16 cellular contexts compared by ENCODE assay signal in the genomic region with DNA sequence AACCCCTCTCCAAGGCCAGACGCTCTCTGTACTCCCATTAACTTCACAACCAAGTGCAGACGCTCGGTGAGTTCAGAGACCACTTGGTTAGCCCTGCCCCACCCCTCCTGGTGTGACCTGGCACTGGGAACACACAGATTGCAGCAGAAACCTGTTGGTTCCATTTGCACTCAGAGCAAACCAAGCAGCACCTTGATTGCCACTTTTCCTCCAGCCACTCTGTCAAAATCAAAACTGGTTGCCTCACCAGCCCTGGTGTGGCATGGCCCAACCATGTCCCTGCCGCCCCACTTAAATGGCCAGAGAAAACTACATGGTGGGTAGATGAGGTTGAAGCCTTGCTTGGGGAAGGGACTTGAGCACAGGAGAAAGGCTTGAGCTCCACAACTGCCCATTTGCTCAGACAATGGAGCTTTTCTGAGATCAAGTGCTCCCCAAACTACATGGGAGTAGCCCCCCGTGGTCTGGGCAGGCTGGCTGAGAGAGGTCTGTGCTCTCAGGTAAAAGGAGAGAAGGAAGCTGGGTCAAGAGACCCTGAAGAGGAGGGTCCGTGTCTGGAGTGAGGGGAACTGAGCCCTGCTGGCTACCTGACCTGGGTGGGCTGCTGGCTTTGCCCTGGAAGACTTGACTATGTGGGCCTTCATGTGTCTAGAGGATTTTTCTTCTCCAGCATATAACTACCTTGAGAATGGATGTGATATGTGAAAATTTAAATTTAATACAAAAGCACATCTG. TPM values are rescaled to one million over a fixed set of nuclear protein-coding genes. Genes with fewer than 3 reads are reported as not detected.
DNase-seq lines count a peak whose midpoint lies in the region; ATAC-seq and TF ChIP-seq lines count a peak whose summit lies in the region.
"Had no signal": no experiment of that assay in that cellular context is flagged by ENCODE, and none has a peak within 500 bp of the region (broad histone marks: within the 10 kb centered on the region; RNA-seq: fewer than 3 reads in every experiment).

No MANE protein-coding gene starts in this region.

- H3K4me1 ChIP-seq in testis: peaks cover 10% of the 10 kb centered on the region
- H3K4me1 ChIP-seq in mesendoderm (ENCODE audit: control insufficient read depth, low read depth, low read length): no peaks in the 10 kb centered on the region

- no peaks in the 10 kb centered on the region for H3K9me3 ChIP-seq in testis
- H3K9me3 ChIP-seq: heart right ventricle had no signal

- H3K4me2 ChIP-seq in mesendoderm (ENCODE audit: low read length): no peak overlapping the region

- H3K9ac ChIP-seq in mesendoderm (ENCODE audit: low read length): no peak overlapping the region

- H3K4ac ChIP-seq in mesendoderm (ENCODE audit: low read depth, low read length): no peak overlapping the region

- ATAC-seq in activated naive CD8-positive, alpha-beta T cell treated with anti-CD3 and anti-CD28 coated beads, Interleukin-2, amount 50 U/mL, for 24 hours: no peak
- ATAC-seq in HG03460 (IDR thresholded peaks at IDR 0.05; ENCODE audit: unreplicated experiment): no peak
- ATAC-seq: heart right ventricle had no signal

- H3K4me3 ChIP-seq in testis: no peak overlapping the region
- no peak overlapping the region for H3K4me3 ChIP-seq in mesendoderm (ENCODE audit: low read length)
- H3K4me3 ChIP-seq: heart right ventricle had no signal

- no peak overlapping the region for H2BK120ac ChIP-seq in mesendoderm (ENCODE audit: low read depth, low read length)

- peak overlapping the region; percentile 64 for H3K27ac Mint-ChIP-seq in activated naive CD8-positive, alpha-beta T cell
- H3K27ac Mint-ChIP-seq in activated naive CD8-positive, alpha-beta T cell treated with anti-CD3 and anti-CD28 coated beads, Interleukin-2, amount 50 U/mL, for 24 hours: no peak overlapping the region

- H3K18ac ChIP-seq in mesendoderm (ENCODE audit: low read length): no peak overlapping the region

- intact Hi-C loops in head of caudate nucleus (cut with DNase I) (no loop called here), testis (cut with DNase I; ENCODE audit: low total_unique reads) (no loop called here)

- no peak for DNase-seq in activated naive CD8-positive, alpha-beta T cell treated with anti-CD3 and anti-CD28 coated beads, Interleukin-2, amount 50 U/mL, for 24 hours
- peak; percentile 46 for DNase-seq in activated CD8-positive, alpha-beta memory T cell treated with anti-CD3 and anti-CD28 coated beads, Interleukin-2, amount 50 U/mL, for 48 hours
- DNase-seq in head of caudate nucleus (peak in 24 of 42 donors; percentile 0 to 42 (median 10)), testis (peak; percentile 8), mesendoderm (no peak), NCI-H1105 treated with DMSO at 0.1 percent for 48 hours (lab: John Stamatoyannopoulos, UW) (no peak)
- DNase-seq: DND-41; KG1; NCI-H1694 treated with DMSO at 0.1 percent for 48 hours; NCI-H526; nucleus accumbens; SHP77; stimulated activated CD4-positive, alpha-beta T cell treated with anti-CD3 and anti-CD28 coated beads, Interleukin-12 subunit alpha, Interleukin-12 subunit beta, amount 100 ng/mL, for 4 hours had no signal

- no peak overlapping the region for H2BK5ac ChIP-seq in mesendoderm (ENCODE audit: low read length)

- peaks cover 4% of the 10 kb centered on the region for H3K36me3 Mint-ChIP-seq in activated naive CD8-positive, alpha-beta T cell
- peaks cover 22% of the 10 kb centered on the region for H3K36me3 Mint-ChIP-seq in activated naive CD8-positive, alpha-beta T cell treated with anti-CD3 and anti-CD28 coated beads, Interleukin-2, amount 50 U/mL, for 24 hours (ENCODE audit: low read depth)

- H3K36me3 ChIP-seq in testis (ENCODE audit: low read depth, missing control alignments) (no peaks in the 10 kb centered on the region), mesendoderm (ENCODE audit: control insufficient read depth, insufficient read depth, low read length) (peaks cover 8% of the 10 kb centered on the region)

- H3K27me3 ChIP-seq in testis (no peaks in the 10 kb centered on the region), mesendoderm (ENCODE audit: insufficient read depth, low read length, poor library complexity) (no peaks in the 10 kb centered on the region)
- H3K27me3 ChIP-seq: heart right ventricle had no signal

- no peaks in the 10 kb centered on the region for H3K79me1 ChIP-seq in mesendoderm (ENCODE audit: low read length)

- no peak overlapping the region for H2BK15ac ChIP-seq in mesendoderm (replicated peaks; ENCODE audit: low read depth)

- no peak for TF ChIP-seq POLR2A in testis (IDR thresholded peaks at IDR 0.05)

- H3K23ac ChIP-seq in mesendoderm (ENCODE audit: low read length): no peak overlapping the region

- H3K27ac ChIP-seq in testis (no peak overlapping the region), mesendoderm (ENCODE audit: low read depth, low read length) (no peak overlapping the region)

- H4K8ac ChIP-seq in mesendoderm (ENCODE audit: low read depth, low read length): no peak overlapping the region

- TF ChIP-seq CTCF in testis (IDR thresholded peaks at IDR 0.05): no peak

- no peak overlapping the region for H2AK5ac ChIP-seq in mesendoderm (ENCODE audit: low read length)

- H3K9me3 Mint-ChIP-seq in activated naive CD8-positive, alpha-beta T cell (ENCODE audit: low read depth): no peaks in the 10 kb centered on the region
- H3K9me3 Mint-ChIP-seq in activated naive CD8-positive, alpha-beta T cell treated with anti-CD3 and anti-CD28 coated beads, Interleukin-2, amount 50 U/mL, for 24 hours: no peaks in the 10 kb centered on the region

- no peak overlapping the region for H3K56ac ChIP-seq in mesendoderm (ENCODE audit: low read length)

- no peaks in the 10 kb centered on the region for H3K27me3 Mint-ChIP-seq in activated naive CD8-positive, alpha-beta T cell
- H3K27me3 Mint-ChIP-seq in activated naive CD8-positive, alpha-beta T cell treated with anti-CD3 and anti-CD28 coated beads, Interleukin-2, amount 50 U/mL, for 24 hours: no peaks in the 10 kb centered on the region

- no peak overlapping the region for H4K5ac ChIP-seq in mesendoderm (ENCODE audit: low read length)

- H3K79me2 ChIP-seq in mesendoderm (ENCODE audit: control insufficient read depth, insufficient read depth, low read length): no peaks in the 10 kb centered on the region

- H3K4me3 Mint-ChIP-seq in activated naive CD8-positive, alpha-beta T cell: no peak overlapping the region
- no peak overlapping the region for H3K4me3 Mint-ChIP-seq in activated naive CD8-positive, alpha-beta T cell treated with anti-CD3 and anti-CD28 coated beads, Interleukin-2, amount 50 U/mL, for 24 hours

- 91 to 97% methylated on average over 5 to 6 of the region's 6 CpGs for WGBS in testis, 2 donors
- no CpG with 5 or more reads among the region's 6 CpGs for WGBS in mesendoderm (ENCODE audit: extremely low coverage, insufficient coverage, low lambda C conversion rate)

- H3K4me1 Mint-ChIP-seq in activated naive CD8-positive, alpha-beta T cell (ENCODE audit: low read depth): peaks cover 21% of the 10 kb centered on the region
- H3K4me1 Mint-ChIP-seq in activated naive CD8-positive, alpha-beta T cell treated with anti-CD3 and anti-CD28 coated beads, Interleukin-2, amount 50 U/mL, for 24 hours: peaks cover 4% of the 10 kb centered on the region

RNA-seq across cellular contexts. Expression of a gene that starts 43.4 kb away (rescaled TPM):
- total RNA-seq in testis: 100 to 1,000 TPM; 184 to 186 TPM
- polyA plus RNA-seq in testis (ENCODE audit: insufficient read depth, low read depth, low replicate concordance): 118 TPM
- polyA plus RNA-seq in mesendoderm (2013, experiment 1 of 2): 62.4 TPM
- polyA plus RNA-seq in mesendoderm (2013, experiment 2 of 2): 60.0 TPM

Comparison
In these comparisons a context has a peak if more than half of its experiments do, and no peak if none do; other contexts are left out.
1. DNase-seq: peak in activated CD8-positive, alpha-beta memory T cell treated with anti-CD3 and anti-CD28 coated beads, Interleukin-2, amount 50 U/mL, for 48 hours (single experiment), head of caudate nucleus (24 of 42) and testis (single experiment); none in activated naive CD8-positive, alpha-beta T cell treated with anti-CD3 and anti-CD28 coated beads, Interleukin-2, amount 50 U/mL, for 24 hours (single experiment), mesendoderm (single experiment) and NCI-H1105 treated with DMSO at 0.1 percent for 48 hours (single experiment).